ENCODE assay signal across 8 cellular contexts in the genomic region with DNA sequence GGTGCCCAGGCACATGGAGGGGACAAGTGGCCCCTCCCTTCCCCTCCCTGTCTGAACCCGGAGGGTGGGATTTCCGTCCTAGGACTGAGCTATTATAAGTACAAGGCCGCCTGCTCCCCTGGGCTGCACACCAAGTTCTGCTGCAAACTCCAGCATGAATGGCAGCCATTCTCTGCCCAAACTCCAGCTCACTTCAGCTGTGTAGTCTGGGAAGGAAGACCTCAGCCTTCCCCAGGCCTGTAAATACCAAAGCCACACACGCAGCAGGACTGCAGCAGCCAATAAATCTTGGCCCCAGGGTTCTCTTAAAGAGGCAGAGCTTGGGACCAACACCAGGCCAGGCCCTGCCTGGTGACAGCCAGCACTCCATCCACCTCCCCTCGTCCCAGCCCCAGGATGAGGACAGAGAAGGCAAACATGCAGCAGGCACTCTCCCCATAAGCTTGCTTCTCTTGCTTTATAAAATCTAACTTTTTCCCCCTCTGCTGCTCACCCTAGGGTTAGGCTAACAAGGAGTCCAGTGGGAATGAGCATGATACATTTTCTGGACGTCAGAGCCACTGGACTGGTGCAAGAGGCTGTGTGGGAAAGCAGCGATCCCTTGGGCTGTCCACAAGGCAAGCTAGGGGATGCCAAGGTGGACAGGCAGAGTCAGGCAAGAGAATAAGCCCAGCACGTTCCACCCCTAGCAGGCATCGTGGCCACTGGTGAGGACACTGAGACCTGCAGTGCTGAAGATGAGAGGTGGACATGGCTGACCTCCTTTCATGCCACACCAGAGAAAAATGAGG.
A peak's percentile ranks its signal among the peaks of the same experiment; 100 is the strongest.
DNase-seq lines count a peak whose midpoint lies in the region; ATAC-seq and TF ChIP-seq lines count a peak whose summit lies in the region.
"Had no signal": no experiment of that assay in that cellular context is flagged by ENCODE, and none has a peak within 500 bp of the region (broad histone marks: within the 10 kb centered on the region; RNA-seq: fewer than 3 reads in every experiment).

No MANE protein-coding gene starts in this region.

- DNase-seq in SJSA1 (ENCODE audit: low read depth in 1 of 2, low spot score in 2 of 2) (peak; percentile 72), foreskin fibroblast (peak; percentile 20 to 59), upper lobe of right lung (peak; percentile 62), T-helper 17 cell (no peak), NCI-H510A (lab: John Stamatoyannopoulos, UW) (no peak)
- no peak for DNase-seq in activated T-cell treated with anti-CD3 and anti-CD28 coated beads, Interleukin-2, amount 50 U/mL, for 72 hours
- DNase-seq: GOT3 had no signal

- H3K4me3 Mint-ChIP-seq in T-helper 17 cell = no peak overlapping the region
- no peak overlapping the region for H3K4me3 Mint-ChIP-seq in activated T-cell treated with anti-CD3 and anti-CD28 coated beads, Interleukin-2, amount 50 U/mL, for 72 hours

- H3K27me3 ChIP-seq in SJSA1 (replicated peaks) (no peaks in the 10 kb centered on the region), muscle layer of duodenum (ENCODE audit: low read depth, low read length) (no peaks in the 10 kb centered on the region), upper lobe of right lung (no peaks in the 10 kb centered on the region)

- peaks cover 2% of the 10 kb centered on the region for H3K36me3 Mint-ChIP-seq in T-helper 17 cell (ENCODE audit: low read depth)
- no peaks in the 10 kb centered on the region for H3K36me3 Mint-ChIP-seq in activated T-cell treated with anti-CD3 and anti-CD28 coated beads, Interleukin-2, amount 50 U/mL, for 72 hours (ENCODE audit: insufficient read depth in 2 of 2)

- H3K27ac ChIP-seq in SJSA1 (peak overlapping the region; percentile 75), muscle layer of duodenum (ENCODE audit: low read length) (peak overlapping the region; percentile 35), upper lobe of right lung (peak overlapping the region; percentile 47)

- H3K4me3 ChIP-seq in SJSA1 (no peak overlapping the region), foreskin fibroblast (ENCODE audit: low read depth in 1 of 2, low read length in 2 of 2) (no peak overlapping the region), muscle layer of duodenum (ENCODE audit: low read depth in 1 of 2, low read length in 2 of 2) (no peak overlapping the region), upper lobe of right lung (no peak overlapping the region)

- peaks cover 50% of the 10 kb centered on the region for H3K4me1 ChIP-seq in SJSA1 (replicated peaks)
- H3K4me1 ChIP-seq in muscle layer of duodenum (ENCODE audit: control insufficient read depth in 1 of 2, insufficient read depth in 2 of 2, low read length in 2 of 2) = peaks cover 19 to 39% of the 10 kb centered on the region in 2 donors
- H3K4me1 ChIP-seq in upper lobe of right lung = peaks cover 7% of the 10 kb centered on the region

- intact Hi-C loops in upper lobe of right lung (cut with DNase I) = no loop called here

- peaks cover 27% of the 10 kb centered on the region for H3K27me3 Mint-ChIP-seq in T-helper 17 cell
- no peaks in the 10 kb centered on the region for H3K27me3 Mint-ChIP-seq in activated T-cell treated with anti-CD3 and anti-CD28 coated beads, Interleukin-2, amount 50 U/mL, for 72 hours (ENCODE audit: low read depth)

- peak; percentile 49 for ATAC-seq in upper lobe of right lung
- ATAC-seq in T-helper 17 cell = no peak
- no peak for ATAC-seq in activated T-cell treated with anti-CD3 and anti-CD28 coated beads, Interleukin-2, amount 50 U/mL, for 72 hours (replicated peaks in 1 of 2)

- H3K36me3 ChIP-seq in SJSA1 (no peaks in the 10 kb centered on the region), muscle layer of duodenum (ENCODE audit: control insufficient read depth in 1 of 2, insufficient read depth in 2 of 2, low read length in 2 of 2) (no peaks in the 10 kb centered on the region), upper lobe of right lung (no peaks in the 10 kb centered on the region)

- H3K27ac Mint-ChIP-seq in T-helper 17 cell = no peak overlapping the region
- H3K27ac Mint-ChIP-seq in activated T-cell treated with anti-CD3 and anti-CD28 coated beads, Interleukin-2, amount 50 U/mL, for 72 hours = no peak overlapping the region

- TF ChIP-seq CTCF in foreskin fibroblast (IDR thresholded peaks at IDR 0.05; ENCODE audit: low read depth, low read length) (no peak), upper lobe of right lung (IDR thresholded peaks at IDR 0.05) (no peak)

- no peaks in the 10 kb centered on the region for H3K9me3 ChIP-seq in SJSA1 (replicated peaks)
- no peaks in the 10 kb centered on the region for H3K9me3 ChIP-seq in muscle layer of duodenum (ENCODE audit: control insufficient read depth in 1 of 2, low read length in 2 of 2)
- no peaks in the 10 kb centered on the region for H3K9me3 ChIP-seq in upper lobe of right lung
- H3K9me3 ChIP-seq in T-helper 17 cell (ENCODE audit: control insufficient read depth, low read length, poor library complexity, severe bottlenecking) = no peaks in the 10 kb centered on the region

- H3K4me1 Mint-ChIP-seq in T-helper 17 cell = peaks cover 4% of the 10 kb centered on the region
- H3K4me1 Mint-ChIP-seq in activated T-cell treated with anti-CD3 and anti-CD28 coated beads, Interleukin-2, amount 50 U/mL, for 72 hours (ENCODE audit: low read depth) = no peaks in the 10 kb centered on the region

- H3K9me3 Mint-ChIP-seq in activated T-cell treated with anti-CD3 and anti-CD28 coated beads, Interleukin-2, amount 50 U/mL, for 72 hours = no peaks in the 10 kb centered on the region

Comparison
In these comparisons a context has a peak if more than half of its experiments do, and no peak if none do; other contexts are left out.
1. DNase-seq: peak in SJSA1 (2 of 2), foreskin fibroblast (2 of 2) and upper lobe of right lung (single experiment); none in T-helper 17 cell (0 of 3), NCI-H510A (single experiment) and activated T-cell treated with anti-CD3 and anti-CD28 coated beads, Interleukin-2, amount 50 U/mL, for 72 hours (0 of 2).
2. Peak in every context shown above with its lines, with median percentiles within 50 percentile points of each other: H3K27ac ChIP-seq.